Comparison of ENCODE assay signal across 9 cellular contexts in the genomic region with DNA sequence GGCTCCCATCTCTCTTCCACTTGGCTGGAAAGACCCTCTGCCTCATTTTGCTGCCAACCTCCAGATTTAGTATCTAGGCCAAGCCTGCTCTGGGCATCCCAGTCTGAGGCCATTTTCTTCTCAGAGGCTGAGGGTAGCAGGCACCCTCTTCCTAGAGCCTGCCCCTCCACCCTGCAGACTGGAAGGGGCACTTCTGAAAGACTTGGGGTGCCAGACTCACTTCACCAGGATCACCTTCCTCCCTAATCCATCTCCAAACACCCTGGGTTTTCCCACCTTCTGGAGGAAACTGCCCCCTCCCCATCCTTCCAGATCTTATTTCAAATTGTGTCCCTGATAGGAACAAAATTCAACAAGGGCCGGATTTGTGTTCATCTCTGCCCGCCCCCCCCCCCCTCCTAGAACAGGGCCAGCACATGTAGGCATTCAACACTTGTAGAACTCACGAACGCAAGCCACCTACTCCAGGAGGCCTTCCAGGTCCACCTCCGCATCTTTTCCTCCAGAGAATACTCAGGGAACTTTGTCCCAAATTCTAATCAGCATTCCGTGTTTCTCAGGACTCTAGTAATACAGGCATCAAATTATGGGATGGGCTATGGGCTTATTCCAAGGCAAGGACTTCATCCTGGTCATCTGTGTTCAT. TPM values are rescaled to one million over a fixed set of nuclear protein-coding genes. Genes with fewer than 3 reads are reported as not detected.
DNase-seq lines count a peak whose midpoint lies in the region; ATAC-seq, FAIRE-seq and TF ChIP-seq lines count a peak whose summit lies in the region.
"Had no signal": no experiment of that assay in that cellular context is flagged by ENCODE, and none has a peak within 500 bp of the region (broad histone marks: within the 10 kb centered on the region; RNA-seq: fewer than 3 reads in every experiment).

No MANE protein-coding gene starts in this region.

- peak overlapping the region; percentile 31; the same call in 1 of the 2 replicates for H3K27ac ChIP-seq in SJSA1
- H3K27ac ChIP-seq in endodermal cell (ENCODE audit: low read depth, low read length), result no peak overlapping the region
- H3K27ac ChIP-seq in pancreas, result peak overlapping the region in 3 of 4 donors; percentile 41 to 81 (median 61)

- TF ChIP-seq CTCF in endodermal cell (conservative IDR thresholded peaks at IDR 0.05) (no peak), pancreas (IDR thresholded peaks at IDR 0.05) (no peak)

- H3K4me1 ChIP-seq in SJSA1 (replicated peaks), result peaks cover 16% of the 10 kb centered on the region
- H3K4me1 ChIP-seq in endodermal cell (ENCODE audit: control insufficient read depth, insufficient read depth, low read length), result no peaks in the 10 kb centered on the region
- H3K4me1 ChIP-seq in pancreas, result peaks cover 0 to 12% (median 0%) of the 10 kb centered on the region in 3 donors

- no peak for ATAC-seq in pancreas
- no peak for ATAC-seq in HG03139 (IDR thresholded peaks at IDR 0.05; ENCODE audit: unreplicated experiment)

- DNase-seq in SJSA1 (ENCODE audit: low read depth in 1 of 2, low spot score in 2 of 2), result no peak
- no peak for DNase-seq in endodermal cell
- no peak for DNase-seq in pancreas
- DNase-seq in GM19240 (ENCODE audit: insufficient read length, low spot score), result no peak
- no peak for DNase-seq in RCC 7860 (ENCODE audit: low spot score)
- no peak for DNase-seq in NCI-H1417 (lab: John Stamatoyannopoulos, UW)

- WGBS in endodermal cell (ENCODE audit: insufficient coverage in 1 of 2, insufficient read length in 1 of 2), 2 experiments, result 79 to 81% methylated on average over 3 to 5 of the region's 6 CpGs
- 56 to 68% methylated on average over 6 of the region's 6 CpGs for WGBS in pancreas, 2 donors

- H3K27me3 ChIP-seq in SJSA1 (replicated peaks) (no peaks in the 10 kb centered on the region), endodermal cell (ENCODE audit: control insufficient read depth, insufficient read depth, low read length, poor library complexity, severe bottlenecking) (peaks cover 6% of the 10 kb centered on the region), pancreas (no peaks in the 10 kb centered on the region)

- H3K36me3 Mint-ChIP-seq in endodermal cell (ENCODE audit: low read depth), result no peaks in the 10 kb centered on the region

- no peak for FAIRE-seq in pancreas (lab: Jason Lieb, UNC)
- no peak for FAIRE-seq in RCC 7860 (lab: Jason Lieb, UNC)

- H3K27ac Mint-ChIP-seq in endodermal cell, result no peak overlapping the region

- 0 out of 2 replicates have a peak, but pooled peaks cover 4% of the 10 kb centered on the region for H3K36me3 ChIP-seq in SJSA1
- no peaks in the 10 kb centered on the region for H3K36me3 ChIP-seq in endodermal cell (ENCODE audit: control insufficient read depth, insufficient read depth, low read length)
- no peaks in the 10 kb centered on the region for H3K36me3 ChIP-seq in pancreas

- no peak overlapping the region for H3K9ac ChIP-seq in endodermal cell (ENCODE audit: extremely low read depth, low read length, poor library complexity, severe bottlenecking)

- H3K27me3 Mint-ChIP-seq in endodermal cell (ENCODE audit: insufficient read depth), result peaks cover 20% of the 10 kb centered on the region

- peak overlapping the region; percentile 72 for H3K4me3 ChIP-seq in GM08714 (ENCODE audit: low read length)
- peak overlapping the region; percentile 78 for H3K4me3 ChIP-seq in SJSA1
- peak overlapping the region; percentile 73 for H3K4me3 ChIP-seq in endodermal cell (ENCODE audit: low read length)
- peak overlapping the region; percentile 42 to 83 (median 76) for H3K4me3 ChIP-seq in pancreas

- no peaks in the 10 kb centered on the region for H3K9me3 Mint-ChIP-seq in endodermal cell

- H3K4me3 Mint-ChIP-seq in endodermal cell, result peak overlapping the region; percentile 74

- intact Hi-C loops in pancreas (cut with DNase I), result loop anchor here in 2 of 3 donors (5.0 to 10.0 kb wide), 2 partner anchors 78 to 81 kb away; a partner anchor contains a TSS

- H3K9me3 ChIP-seq in SJSA1 (replicated peaks) (no peaks in the 10 kb centered on the region), endodermal cell (ENCODE audit: control insufficient read depth, low read length) (no peaks in the 10 kb centered on the region), pancreas (no peaks in the 10 kb centered on the region)

- peaks cover 6% of the 10 kb centered on the region for H3K4me1 Mint-ChIP-seq in endodermal cell

RNA-seq across cellular contexts. Expression of a gene that starts 0.8 kb away (rescaled TPM):
- 8.6 and 17.3 TPM in 2 replicates for total RNA-seq in SJSA1 (2014; rRNA removed; shearing (Covaris generic))
- 10 to 100 TPM in 1 of 2 donors, 1 to 10 TPM in 1; 8.1 to 11.3 TPM for total RNA-seq in endodermal cell
- 64.9 TPM for polyA plus RNA-seq in endodermal cell (2013, experiment 1 of 2)
- 56.6 TPM for polyA plus RNA-seq in endodermal cell (2013, experiment 2 of 2)
- total RNA-seq in pancreas, result 10 to 100 TPM in 5 of 6 donors, 1 to 10 TPM in 1; 9.6 to 46.4 (median 11.5) TPM
- polyA plus RNA-seq in pancreas, result 10 to 100 TPM; 12.9 to 18.9 TPM

RNA-seq across cellular contexts. Expression of a gene that starts 29.3 kb away (rescaled TPM):
- not detected in 2 replicates for total RNA-seq in SJSA1 (2014; rRNA removed; shearing (Covaris generic))
- total RNA-seq in endodermal cell (under 1 TPM; 0.22 TPM), pancreas (not detected)
- 0.18 TPM for polyA plus RNA-seq in endodermal cell (2013, experiment 1 of 2)
- 0.46 TPM for polyA plus RNA-seq in endodermal cell (2013, experiment 2 of 2)
- not detected for polyA plus RNA-seq in pancreas
- total RNA-seq: LHCN-M2 had no signal

RNA-seq across cellular contexts. Expression of a gene that starts 30.8 kb away (rescaled TPM):
- total RNA-seq in SJSA1 (2014; rRNA removed; shearing (Covaris generic)), result not detected in 2 replicates
- total RNA-seq in endodermal cell, result 10 to 100 TPM; 67.8 to 73.5 TPM
- polyA plus RNA-seq in endodermal cell (2013, experiment 1 of 2), result 114 TPM
- 118 TPM for polyA plus RNA-seq in endodermal cell (2013, experiment 2 of 2)
- total RNA-seq in pancreas, result 100 to 1,000 TPM; 135 to 399 (median 170) TPM
- 100 to 1,000 TPM; 292 to 360 TPM for polyA plus RNA-seq in pancreas

RNA-seq across cellular contexts. Expression of a gene that starts 36.1 kb away (rescaled TPM):
- 105 and 157 TPM in 2 replicates for total RNA-seq in SJSA1 (2014; rRNA removed; shearing (Covaris generic))
- total RNA-seq in endodermal cell, result 10 to 100 TPM; 77.4 to 79.8 TPM
- 53.9 TPM for polyA plus RNA-seq in endodermal cell (2013, experiment 1 of 2)
- polyA plus RNA-seq in endodermal cell (2013, experiment 2 of 2), result 49.5 TPM
- 10 to 100 TPM; 12.2 to 32.6 (median 21.7) TPM for total RNA-seq in pancreas
- polyA plus RNA-seq in pancreas, result 10 to 100 TPM; 15.7 to 25.8 TPM

RNA-seq across cellular contexts. Expression of a gene that starts 51.2 kb away (rescaled TPM):
- total RNA-seq in SJSA1 (2014; rRNA removed; shearing (Covaris generic)), result 6.0 and 6.4 TPM in 2 replicates
- total RNA-seq in endodermal cell, result 1 to 10 TPM; 8.4 to 9.1 TPM
- 4.0 TPM for polyA plus RNA-seq in endodermal cell (2013, experiment 1 of 2)
- 2.1 TPM for polyA plus RNA-seq in endodermal cell (2013, experiment 2 of 2)
- total RNA-seq in pancreas, result 100 to 1,000 TPM in 4 of 6 donors, 10 to 100 TPM in 2; 78.3 to 280 (median 137) TPM
- 100 to 1,000 TPM; 100 to 110 TPM for polyA plus RNA-seq in pancreas

Comparison
In these comparisons a context has a peak if more than half of its experiments do, and no peak if none do; other contexts are left out.
1. RNA of a gene that starts 30.8 kb away (total RNA-seq): 135 to 399 TPM in pancreas and 67.8 to 73.5 TPM in endodermal cell; not detected in SJSA1; every median in the first group is over 10 times any median in the second.
2. Peak in every context shown above with its lines, with median percentiles within 50 percentile points of each other: H3K4me3 ChIP-seq.